ENCODE assay signal across 2 cellular contexts in the genomic region with DNA sequence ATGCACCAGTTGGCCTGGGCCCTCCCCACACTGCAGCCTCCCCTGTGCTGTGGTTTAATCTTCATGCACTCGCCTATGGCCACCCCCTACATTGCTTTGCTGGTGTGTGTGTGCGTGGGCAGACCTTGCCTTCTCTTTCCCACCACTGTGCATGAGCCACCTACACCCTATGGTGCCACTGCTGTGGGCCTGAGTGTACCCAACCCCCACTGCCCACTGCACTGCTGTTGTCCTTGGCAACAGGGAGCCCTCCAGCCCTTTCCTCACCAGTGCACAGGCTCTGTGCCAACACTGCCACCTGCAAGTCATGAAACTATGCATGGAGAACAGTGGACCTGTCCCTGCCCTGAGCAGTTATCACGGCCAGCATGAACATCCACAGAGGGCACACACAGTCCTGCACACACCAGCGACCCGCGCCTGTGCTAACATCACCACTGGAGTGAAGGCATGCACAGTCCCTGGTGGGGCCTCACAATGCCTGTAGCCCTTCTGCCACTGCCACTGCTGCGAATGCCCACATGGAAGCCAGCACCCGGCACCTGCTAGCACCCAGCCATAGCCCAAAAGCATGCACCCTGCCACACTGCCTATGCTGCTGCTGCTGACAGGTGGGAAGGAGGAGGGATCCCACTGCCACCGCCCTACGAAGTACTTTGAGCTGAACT.
TF ChIP-seq lines count a peak whose summit lies in the region.

No MANE protein-coding gene starts in this region.

TF ChIP-seq in Ishikawa, 13 proteins besides CTCF, POLR2A, EP300 and RAD21 (continued from another document):
- TF ChIP-seq TAF1 (IDR thresholded peaks at IDR 0.05; ENCODE audit: low read depth) (no peak), FOXM1 (IDR thresholded peaks at IDR 0.05; ENCODE audit: borderline replicate concordance, low read depth) (no peak), NFIC (IDR thresholded peaks at IDR 0.05) (peak; percentile 80), TCF12 (IDR thresholded peaks at IDR 0.05; ENCODE audit: low read depth) (peak; percentile 92)
- TF ChIP-seq, protein P1, sequence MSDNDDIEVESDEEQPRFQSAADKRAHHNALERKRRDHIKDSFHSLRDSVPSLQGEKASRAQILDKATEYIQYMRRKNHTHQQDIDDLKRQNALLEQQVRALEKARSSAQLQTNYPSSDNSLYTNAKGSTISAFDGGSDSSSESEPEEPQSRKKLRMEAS (IDR thresholded peaks at IDR 0.05), result peak; percentile 61

TF ChIP-seq in GM12878, 131 proteins besides CTCF, POLR2A, EP300 and RAD21 (continued from another document):
- TF ChIP-seq, protein P2, sequence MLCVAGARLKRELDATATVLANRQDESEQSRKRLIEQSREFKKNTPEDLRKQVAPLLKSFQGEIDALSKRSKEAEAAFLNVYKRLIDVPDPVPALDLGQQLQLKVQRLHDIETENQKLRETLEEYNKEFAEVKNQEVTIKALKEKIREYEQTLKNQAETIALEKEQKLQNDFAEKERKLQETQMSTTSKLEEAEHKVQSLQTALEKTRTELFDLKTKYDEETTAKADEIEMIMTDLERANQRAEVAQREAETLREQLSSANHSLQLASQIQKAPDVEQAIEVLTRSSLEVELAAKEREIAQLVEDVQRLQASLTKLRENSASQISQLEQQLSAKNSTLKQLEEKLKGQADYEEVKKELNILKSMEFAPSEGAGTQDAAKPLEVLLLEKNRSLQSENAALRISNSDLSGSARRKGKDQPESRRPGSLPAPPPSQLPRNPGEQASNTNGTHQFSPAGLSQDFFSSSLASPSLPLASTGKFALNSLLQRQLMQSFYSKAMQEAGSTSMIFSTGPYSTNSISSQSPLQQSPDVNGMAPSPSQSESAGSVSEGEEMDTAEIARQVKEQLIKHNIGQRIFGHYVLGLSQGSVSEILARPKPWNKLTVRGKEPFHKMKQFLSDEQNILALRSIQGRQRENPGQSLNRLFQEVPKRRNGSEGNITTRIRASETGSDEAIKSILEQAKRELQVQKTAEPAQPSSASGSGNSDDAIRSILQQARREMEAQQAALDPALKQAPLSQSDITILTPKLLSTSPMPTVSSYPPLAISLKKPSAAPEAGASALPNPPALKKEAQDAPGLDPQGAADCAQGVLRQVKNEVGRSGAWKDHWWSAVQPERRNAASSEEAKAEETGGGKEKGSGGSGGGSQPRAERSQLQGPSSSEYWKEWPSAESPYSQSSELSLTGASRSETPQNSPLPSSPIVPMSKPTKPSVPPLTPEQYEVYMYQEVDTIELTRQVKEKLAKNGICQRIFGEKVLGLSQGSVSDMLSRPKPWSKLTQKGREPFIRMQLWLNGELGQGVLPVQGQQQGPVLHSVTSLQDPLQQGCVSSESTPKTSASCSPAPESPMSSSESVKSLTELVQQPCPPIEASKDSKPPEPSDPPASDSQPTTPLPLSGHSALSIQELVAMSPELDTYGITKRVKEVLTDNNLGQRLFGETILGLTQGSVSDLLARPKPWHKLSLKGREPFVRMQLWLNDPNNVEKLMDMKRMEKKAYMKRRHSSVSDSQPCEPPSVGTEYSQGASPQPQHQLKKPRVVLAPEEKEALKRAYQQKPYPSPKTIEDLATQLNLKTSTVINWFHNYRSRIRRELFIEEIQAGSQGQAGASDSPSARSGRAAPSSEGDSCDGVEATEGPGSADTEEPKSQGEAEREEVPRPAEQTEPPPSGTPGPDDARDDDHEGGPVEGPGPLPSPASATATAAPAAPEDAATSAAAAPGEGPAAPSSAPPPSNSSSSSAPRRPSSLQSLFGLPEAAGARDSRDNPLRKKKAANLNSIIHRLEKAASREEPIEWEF (IDR thresholded peaks at IDR 0.05; ENCODE audit: insufficient replicate concordance, low read depth, low read length), result no peak
- TF ChIP-seq, protein P3, sequence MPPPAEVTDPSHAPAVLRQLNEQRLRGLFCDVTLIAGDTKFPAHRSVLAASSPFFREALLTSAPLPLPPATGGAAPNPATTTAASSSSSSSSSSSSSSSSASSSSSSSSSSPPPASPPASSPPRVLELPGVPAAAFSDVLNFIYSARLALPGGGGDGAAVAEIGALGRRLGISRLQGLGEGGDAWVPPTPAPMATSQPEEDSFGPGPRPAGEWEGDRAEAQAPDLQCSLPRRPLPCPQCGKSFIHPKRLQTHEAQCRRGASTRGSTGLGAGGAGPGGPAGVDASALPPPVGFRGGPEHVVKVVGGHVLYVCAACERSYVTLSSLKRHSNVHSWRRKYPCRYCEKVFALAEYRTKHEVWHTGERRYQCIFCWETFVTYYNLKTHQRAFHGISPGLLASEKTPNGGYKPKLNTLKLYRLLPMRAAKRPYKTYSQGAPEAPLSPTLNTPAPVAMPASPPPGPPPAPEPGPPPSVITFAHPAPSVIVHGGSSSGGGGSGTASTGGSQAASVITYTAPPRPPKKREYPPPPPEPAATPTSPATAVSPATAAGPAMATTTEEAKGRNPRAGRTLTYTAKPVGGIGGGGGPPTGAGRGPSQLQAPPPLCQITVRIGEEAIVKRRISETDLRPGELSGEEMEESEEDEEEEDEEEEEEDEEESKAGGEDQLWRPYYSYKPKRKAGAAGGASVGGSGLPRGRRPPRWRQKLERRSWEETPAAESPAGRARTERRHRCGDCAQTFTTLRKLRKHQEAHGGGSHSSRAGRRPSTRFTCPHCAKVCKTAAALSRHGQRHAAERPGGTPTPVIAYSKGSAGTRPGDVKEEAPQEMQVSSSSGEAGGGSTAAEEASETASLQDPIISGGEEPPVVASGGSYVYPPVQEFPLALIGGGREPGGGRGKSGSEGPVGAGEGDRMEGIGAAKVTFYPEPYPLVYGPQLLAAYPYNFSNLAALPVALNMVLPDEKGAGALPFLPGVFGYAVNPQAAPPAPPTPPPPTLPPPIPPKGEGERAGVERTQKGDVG (CRISPR knock-in tag; IDR thresholded peaks at IDR 0.05), result no peak
